8 cellular contexts compared by ENCODE assay signal in the genomic region with DNA sequence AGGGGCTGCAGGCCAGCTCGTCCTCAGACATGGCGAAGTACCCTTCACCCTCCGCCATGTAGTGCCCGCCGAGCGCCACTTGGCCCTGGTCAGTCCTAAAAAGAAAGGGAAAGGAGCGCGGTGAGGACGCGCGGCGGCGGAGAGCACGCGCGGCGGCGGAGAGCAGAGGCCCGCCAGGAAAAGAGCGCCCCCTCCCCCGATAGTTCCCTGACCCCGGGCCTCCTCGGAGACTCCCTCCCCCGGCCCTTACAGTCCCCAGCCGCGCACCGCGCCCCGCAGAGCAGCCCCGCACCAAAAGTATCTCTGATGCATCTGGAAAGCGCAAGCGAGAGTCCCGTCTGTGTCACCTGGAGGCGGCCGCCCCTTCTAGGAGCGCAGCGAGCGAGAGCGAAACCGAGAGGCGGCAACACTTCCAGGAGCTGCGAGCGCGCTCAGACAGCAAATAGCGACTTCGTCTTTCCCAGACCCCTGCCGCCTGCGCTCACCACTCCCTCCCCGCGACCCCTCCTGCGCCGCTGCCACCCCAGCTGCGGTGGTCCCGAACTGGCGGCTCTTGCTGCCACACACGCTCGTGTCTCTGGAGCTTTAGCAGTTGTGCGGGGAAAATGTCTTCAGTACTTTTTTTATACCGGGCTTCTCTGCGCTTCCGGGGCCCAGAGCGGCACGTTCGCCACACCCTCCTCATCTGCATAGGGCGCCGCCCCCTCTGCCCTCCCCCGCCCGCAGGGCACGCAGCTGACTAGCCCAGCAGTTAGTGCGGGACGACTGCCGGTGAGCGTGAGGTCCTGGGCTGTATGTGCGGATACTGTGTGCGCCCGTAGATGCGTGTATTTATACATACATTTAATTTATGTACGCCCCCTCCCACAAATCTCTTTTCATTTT. TPM values are rescaled to one million over a fixed set of nuclear protein-coding genes. Genes with fewer than 3 reads are reported as not detected.
DNase-seq lines count a peak whose midpoint lies in the region; ATAC-seq and TF ChIP-seq lines count a peak whose summit lies in the region.

A gene (minus strand): TSS at position 598 of the 885 bp plus-strand sequence. CDS start 540 bp downstream, at position 58.

- H4K20me1 ChIP-seq in PC-9 (ENCODE audit: insufficient read depth), result no peaks in the 10 kb centered on the region

- peaks cover 50% of the 10 kb centered on the region for H3K36me3 Mint-ChIP-seq in Calu3 (ENCODE audit: insufficient read depth, unreplicated experiment)

- intact Hi-C loops in Calu3 (cut with micrococcal nuclease; ENCODE audit: unreplicated experiment) (loop anchor here (5.0 to 10.0 kb wide), 7 partner anchors 80 to 1538 kb away; no protein-coding TSS in a partner anchor), PC-9 (cut with micrococcal nuclease; ENCODE audit: unreplicated experiment) (loop anchor here (2.0 to 10.0 kb wide), 11 partner anchors 56 to 1618 kb away; no protein-coding TSS in a partner anchor)

- H3K27ac ChIP-seq in PC-9, result peak within 1 kb of the TSS; percentile 72

- H2AFZ ChIP-seq in PC-9, result peak within 1 kb of the TSS; percentile 92

- no peaks in the 10 kb centered on the region for H3K27me3 ChIP-seq in PC-9 (ENCODE audit: insufficient read depth, low read depth)

- no peaks in the 10 kb centered on the region for H3K9me3 ChIP-seq in PC-9 (ENCODE audit: insufficient read depth, low read depth)

- H3K79me2 ChIP-seq in PC-9 (ENCODE audit: low read depth), result peaks cover 10% of the 10 kb centered on the region; the same call in 1 of the 2 replicates

- peak; percentile 94 for DNase-seq in Calu3
- DNase-seq in HT1080 (ENCODE audit: low read depth), result peak; percentile 80
- peak; percentile 74 to 87 for DNase-seq in PC-9
- peak; percentile 84 to 87 for DNase-seq in activated T-cell treated with anti-CD3 and anti-CD28 coated beads, Interleukin-2, amount 50 U/mL, for 48 hours
- peak; percentile 93 for DNase-seq in myocyte (ENCODE audit: low read depth)
- DNase-seq in stimulated activated CD8-positive, alpha-beta memory T cell treated with anti-CD3 and anti-CD28 coated beads, Interleukin-7, amount 100 ng/mL, for 24 hours (ENCODE audit: low read depth), result peak; percentile 51

- peak within 1 kb of the TSS; percentile 54 for H3K27ac Mint-ChIP-seq in Calu3 (ENCODE audit: unreplicated experiment)

- peak within 1 kb of the TSS; percentile 86 for H3K4me2 ChIP-seq in PC-9

- H3K4me3 ChIP-seq in PC-9, result peak within 1 kb of the TSS; percentile 88

- peaks cover 9% of the 10 kb centered on the region for H3K27me3 Mint-ChIP-seq in Calu3 (ENCODE audit: unreplicated experiment)

- ATAC-seq in GM21367 (IDR thresholded peaks at IDR 0.05; ENCODE audit: unreplicated experiment) (peak; percentile 76), esophagus mucosa (peak; percentile 96)

- no peaks in the 10 kb centered on the region for H3K9me2 ChIP-seq in PC-9 (ENCODE audit: insufficient read depth)

- H3F3A ChIP-seq in PC-9 (ENCODE audit: insufficient read depth, low read depth), result no peaks in the 10 kb centered on the region; the same call in 1 of the 2 replicates

- H3K4me1 Mint-ChIP-seq in Calu3 (ENCODE audit: low read depth, unreplicated experiment), result peaks cover 33% of the 10 kb centered on the region

- peak within 1 kb of the TSS; percentile 98 for H3K4me3 Mint-ChIP-seq in Calu3 (ENCODE audit: low read depth, unreplicated experiment)

- H3K4me1 ChIP-seq in PC-9 (replicated peaks; ENCODE audit: insufficient read depth), result 0 out of 2 replicates have a peak, but pooled peaks cover 4% of the 10 kb centered on the region

- BruUV-seq in Calu3 (replicated peaks; lab: Mats Ljungman, UMichigan), result no TSS peak
- no TSS peak for BruUV-seq in PC-9 (replicated peaks; lab: Mats Ljungman, UMichigan)

- H3K9me3 Mint-ChIP-seq in Calu3 (ENCODE audit: low read depth, unreplicated experiment), result no peaks in the 10 kb centered on the region

- CTCF ChIA-PET in Calu3 (lab: Charles Lee) (interaction anchor here (1.4 to 3.3 kb wide), 4 partner anchors 14 to 288 kb away, joined by 3 to 14 read pairs (median 6); no protein-coding TSS in a partner anchor), PC-9 (lab: Charles Lee) (interaction anchor here (1.2 kb wide), 1 partner anchor 288 kb away, joined by 3 read pairs; no protein-coding TSS in a partner anchor)

- H3K36me3 ChIP-seq in PC-9 (ENCODE audit: low read depth), result no peaks in the 10 kb centered on the region

- TF ChIP-seq CTCF in Calu3 (IDR thresholded peaks at IDR 0.05; ENCODE audit: unreplicated experiment) (no peak), PC-9 (conservative IDR thresholded peaks at IDR 0.05) (no peak)

- POLR2A ChIA-PET in PC-9 (lab: Charles Lee; ENCODE audit: unreplicated experiment), result interaction anchor here (0.5 kb wide), 1 partner anchor 487 kb away, joined by 7 read pairs; no protein-coding TSS in a partner anchor

RNA-seq across cellular contexts. Expression of the gene that starts here (rescaled TPM):
- 9.7 and 17.4 TPM in 2 replicates for total RNA-seq in Calu3 (2022)
- 3.4 and 4.0 TPM in 2 replicates for total RNA-seq in HT1080 (2014; rRNA removed; shearing (Covaris generic))
- 2.9 and 4.0 TPM in 2 replicates for polyA plus RNA-seq in HT1080 (2015; cell fraction: cytosol; rRNA removed)
- 8.7 and 9.0 TPM in 2 replicates for polyA plus RNA-seq in HT1080 (2015; cell fraction: nucleus; rRNA removed)
- 2.0 and 2.2 TPM in 2 replicates for total RNA-seq in PC-9 (2021)
- total RNA-seq in esophagus mucosa, result 2.9 TPM
- 8.9 and 9.7 TPM in 2 replicates for total RNA-seq in myocyte
- 2.5 TPM for polyA plus RNA-seq in myocyte (2012)

Comparison
In these comparisons a context has a peak if more than half of its experiments do, and no peak if none do; other contexts are left out.
1. Peak in every context shown above with its lines: DNase-seq, ATAC-seq, H3K4me3 ChIP-seq and H3K27ac ChIP-seq.